ENCODE assay signal across 10 cellular contexts in genomic region chr7:117808273-117808868, GRCh38.
A peak's percentile ranks its signal among the peaks of the same experiment; 100 is the strongest.
DNase-seq lines count a peak whose midpoint lies in the region; ATAC-seq, FAIRE-seq and TF ChIP-seq lines count a peak whose summit lies in the region.
"Had no signal": no experiment of that assay in that cellular context is flagged by ENCODE, and none has a peak within 500 bp of the region (broad histone marks: within the 10 kb centered on the region; RNA-seq: fewer than 3 reads in every experiment).

No MANE protein-coding gene starts in this region.

- H3K4me3 Mint-ChIP-seq in stimulated activated effector memory CD8-positive, alpha-beta T cell treated with anti-CD3 and anti-CD28 coated beads, Interleukin-12 subunit alpha, Interleukin-12 subunit beta, amount 100 ng/mL, for 72 hours = no peak overlapping the region

- no peaks in the 10 kb centered on the region for H3K4me1 Mint-ChIP-seq in stimulated activated effector memory CD8-positive, alpha-beta T cell treated with anti-CD3 and anti-CD28 coated beads, Interleukin-12 subunit alpha, Interleukin-12 subunit beta, amount 100 ng/mL, for 72 hours

- no TSS peak for BruUV-seq in mammary epithelial cell (replicated peaks; lab: Mats Ljungman, UMichigan)

- in situ Hi-C loops in mammary epithelial cell (cut with MboI; ENCODE audit: low sequenced_read_pairs in 2 of 2) = no loop called here

- H3K4me2 ChIP-seq in mammary epithelial cell (ENCODE audit: insufficient read depth, low read depth, low read length) (peak overlapping the region; percentile 30), keratinocyte (ENCODE audit: control insufficient read depth, extremely low read depth, insufficient read depth, low read depth, low read length) (peak overlapping the region; percentile 6)

- WGBS in mammary epithelial cell (ENCODE audit: low coverage, missing lambda C conversion rate) = 15% methylated on average over 8 of the region's 8 CpGs
- WGBS in urinary bladder = 37% methylated on average over 8 of the region's 8 CpGs

- H2AFZ ChIP-seq in mammary epithelial cell (ENCODE audit: low read depth, low read length) (peak overlapping the region; percentile 64), keratinocyte (ENCODE audit: control insufficient read depth, low read length) (no peak overlapping the region)

- H3K79me2 ChIP-seq in mammary epithelial cell (ENCODE audit: insufficient read depth, low read length) (no peaks in the 10 kb centered on the region), keratinocyte (ENCODE audit: control insufficient read depth, insufficient read depth, low read length) (no peaks in the 10 kb centered on the region)

- no peaks in the 10 kb centered on the region for H3K9me3 Mint-ChIP-seq in stimulated activated effector memory CD8-positive, alpha-beta T cell treated with anti-CD3 and anti-CD28 coated beads, Interleukin-12 subunit alpha, Interleukin-12 subunit beta, amount 100 ng/mL, for 72 hours

- no peak overlapping the region for H3K9ac ChIP-seq in mammary epithelial cell (ENCODE audit: insufficient read depth, low read length)
- H3K9ac ChIP-seq in keratinocyte (ENCODE audit: control insufficient read depth, extremely low read depth, insufficient read depth, low read length) = no peak overlapping the region

- TF ChIP-seq CTCF in mammary epithelial cell (conservative IDR thresholded peaks at IDR 0.05 in 1 of 2, IDR thresholded peaks at IDR 0.05 in 1 of 2; ENCODE audit: extremely low read depth in 1 of 2, insufficient read depth in 1 of 2, low read depth in 1 of 2, low read length in 2 of 2) (no peak), keratinocyte (optimal IDR thresholded peaks at IDR 0.05 in 1 of 3, IDR thresholded peaks at IDR 0.05 in 1 of 3, conservative IDR thresholded peaks at IDR 0.05 in 1 of 3; ENCODE audit: extremely low read depth in 1 of 3, insufficient read depth in 2 of 3, low read length in 3 of 3) (no peak)

- H3K9me1 ChIP-seq in keratinocyte (ENCODE audit: control insufficient read depth, extremely low read depth, insufficient read depth, low read length) = no peaks in the 10 kb centered on the region

- DNase-seq in NCI-H2081 (lab: John Stamatoyannopoulos, UW) (peak; percentile 79 to 97), mammary epithelial cell (no peak), keratinocyte (ENCODE audit: low read depth, low spot score) (no peak)
- DNase-seq in stimulated activated effector memory CD8-positive, alpha-beta T cell treated with anti-CD3 and anti-CD28 coated beads, Interleukin-12 subunit alpha, Interleukin-12 subunit beta, amount 100 ng/mL, for 72 hours (ENCODE audit: low spot score in 2 of 2) = no peak
- DNase-seq: activated gamma-delta T cell, NCI-H524 treated with DMSO at 0.1 percent for 48 hours had no signal

- CTCF ChIA-PET in mammary epithelial cell (lab: Charles Lee; ENCODE audit: low non-redundant PET) = interaction anchor here (0.9 kb wide), 1 partner anchor 345 kb away, joined by 10 read pairs; no protein-coding TSS in a partner anchor

- intact Hi-C loops in mammary epithelial cell (cut with micrococcal nuclease) = no loop called here

- no peak for FAIRE-seq in keratinocyte (lab: Jason Lieb, UNC)

- H4K20me1 ChIP-seq in mammary epithelial cell (ENCODE audit: insufficient read depth, low read length) (no peaks in the 10 kb centered on the region), keratinocyte (ENCODE audit: control insufficient read depth, extremely low read depth, insufficient read depth, low read length) (no peaks in the 10 kb centered on the region)

- no peak overlapping the region for H3K27ac Mint-ChIP-seq in stimulated activated effector memory CD8-positive, alpha-beta T cell treated with anti-CD3 and anti-CD28 coated beads, Interleukin-12 subunit alpha, Interleukin-12 subunit beta, amount 100 ng/mL, for 72 hours

- no peaks in the 10 kb centered on the region for H3K27me3 ChIP-seq in mammary epithelial cell (ENCODE audit: insufficient read depth, low read length)
- H3K27me3 ChIP-seq in keratinocyte (ENCODE audit: control insufficient read depth, extremely low read depth, insufficient read depth, low read length) = no peaks in the 10 kb centered on the region

- no peak overlapping the region for H3K4me3 ChIP-seq in mammary epithelial cell (replicated peaks in 1 of 3; ENCODE audit: insufficient read depth in 1 of 3, low read depth in 2 of 3, low read length in 3 of 3)
- H3K4me3 ChIP-seq in keratinocyte (ENCODE audit: control insufficient read depth in 2 of 3, extremely low read depth in 1 of 3, insufficient read depth in 2 of 3, low read depth in 1 of 3, low read length in 3 of 3) = no peak overlapping the region
- H3K4me3 ChIP-seq in urinary bladder (ENCODE audit: low read depth, low read length) = no peak overlapping the region

- no peak for ATAC-seq in HG03139 (IDR thresholded peaks at IDR 0.05; ENCODE audit: unreplicated experiment)
- ATAC-seq in stimulated activated effector memory CD8-positive, alpha-beta T cell treated with anti-CD3 and anti-CD28 coated beads, Interleukin-12 subunit alpha, Interleukin-12 subunit beta, amount 100 ng/mL, for 72 hours = no peak
- no peak for ATAC-seq in HG03354 (IDR thresholded peaks at IDR 0.05; ENCODE audit: poor library complexity, severe bottlenecking, unreplicated experiment)

- H3K9me3 ChIP-seq in mammary epithelial cell (replicated peaks; ENCODE audit: insufficient read depth, low read length) (no peaks in the 10 kb centered on the region), keratinocyte (ENCODE audit: control insufficient read depth, low read depth, low read length) (no peaks in the 10 kb centered on the region)

- H3K36me3 Mint-ChIP-seq in stimulated activated effector memory CD8-positive, alpha-beta T cell treated with anti-CD3 and anti-CD28 coated beads, Interleukin-12 subunit alpha, Interleukin-12 subunit beta, amount 100 ng/mL, for 72 hours = no peaks in the 10 kb centered on the region

- H3K27ac ChIP-seq in mammary epithelial cell (ENCODE audit: insufficient read depth, low read depth, low read length) = no peak overlapping the region
- no peak overlapping the region for H3K27ac ChIP-seq in keratinocyte (ENCODE audit: control insufficient read depth, insufficient read depth, low read length)
- H3K27ac ChIP-seq in urinary bladder (ENCODE audit: low read depth) = peak overlapping the region; percentile 38
- H3K27ac ChIP-seq: epithelial cell of prostate had no signal

- no peaks in the 10 kb centered on the region for H3K36me3 ChIP-seq in mammary epithelial cell (ENCODE audit: insufficient read depth, low read length)
- H3K36me3 ChIP-seq in keratinocyte (ENCODE audit: control insufficient read depth in 2 of 2, extremely low read depth in 1 of 2, insufficient read depth in 2 of 2, low read length in 2 of 2) = no peaks in the 10 kb centered on the region
- H3K36me3 ChIP-seq in urinary bladder (ENCODE audit: insufficient read depth) = no peaks in the 10 kb centered on the region

- dilution Hi-C loops in mammary epithelial cell (cut with HindIII; ENCODE audit: low sequenced_read_pairs) = no loop called here
- dilution Hi-C loops in keratinocyte (cut with MboI; ENCODE audit: extremely low pct_ligation_motif_present, low sequenced_read_pairs) = no loop called here

- H3K4me1 ChIP-seq in mammary epithelial cell (ENCODE audit: insufficient read depth, low read length) = no peaks in the 10 kb centered on the region
- peaks cover 4% of the 10 kb centered on the region for H3K4me1 ChIP-seq in keratinocyte (ENCODE audit: control insufficient read depth, extremely low read depth, insufficient read depth, low read length)
- no peaks in the 10 kb centered on the region for H3K4me1 ChIP-seq in urinary bladder (ENCODE audit: insufficient read depth)

Comparison
In these comparisons a context has a peak if more than half of its experiments do, and no peak if none do; other contexts are left out.
1. DNase-seq: peak in NCI-H2081 (2 of 2); none in mammary epithelial cell (single experiment), keratinocyte (single experiment) and stimulated activated effector memory CD8-positive, alpha-beta T cell treated with anti-CD3 and anti-CD28 coated beads, Interleukin-12 subunit alpha, Interleukin-12 subunit beta, amount 100 ng/mL, for 72 hours (0 of 2).